ENCODE assay signal across 1 cellular context in genomic region chr9:89999176-89999533, GRCh38.
TF ChIP-seq lines count a peak whose summit lies in the region.

No MANE protein-coding gene starts in this region.

TF ChIP-seq in GM23338, 12 proteins besides CTCF, POLR2A, EP300 and RAD21 (continued from another document):
- TF ChIP-seq, protein P1, sequence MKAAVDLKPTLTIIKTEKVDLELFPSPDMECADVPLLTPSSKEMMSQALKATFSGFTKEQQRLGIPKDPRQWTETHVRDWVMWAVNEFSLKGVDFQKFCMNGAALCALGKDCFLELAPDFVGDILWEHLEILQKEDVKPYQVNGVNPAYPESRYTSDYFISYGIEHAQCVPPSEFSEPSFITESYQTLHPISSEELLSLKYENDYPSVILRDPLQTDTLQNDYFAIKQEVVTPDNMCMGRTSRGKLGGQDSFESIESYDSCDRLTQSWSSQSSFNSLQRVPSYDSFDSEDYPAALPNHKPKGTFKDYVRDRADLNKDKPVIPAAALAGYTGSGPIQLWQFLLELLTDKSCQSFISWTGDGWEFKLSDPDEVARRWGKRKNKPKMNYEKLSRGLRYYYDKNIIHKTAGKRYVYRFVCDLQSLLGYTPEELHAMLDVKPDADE (IDR thresholded peaks at IDR 0.05): no peak
- TF ChIP-seq STAT1 (IDR thresholded peaks at IDR 0.05; ENCODE audit: unreplicated experiment): no peak
- TF ChIP-seq ZNF114 (CRISPR knock-in tag; IDR thresholded peaks at IDR 0.05): no peak
- no peak for TF ChIP-seq EZH2 (IDR thresholded peaks at IDR 0.05; ENCODE audit: low read depth, unreplicated experiment)
- no peak for TF ChIP-seq CREB1 (CRISPR knock-in tag; IDR thresholded peaks at IDR 0.05; ENCODE audit: low read depth)
- TF ChIP-seq, protein P2, sequence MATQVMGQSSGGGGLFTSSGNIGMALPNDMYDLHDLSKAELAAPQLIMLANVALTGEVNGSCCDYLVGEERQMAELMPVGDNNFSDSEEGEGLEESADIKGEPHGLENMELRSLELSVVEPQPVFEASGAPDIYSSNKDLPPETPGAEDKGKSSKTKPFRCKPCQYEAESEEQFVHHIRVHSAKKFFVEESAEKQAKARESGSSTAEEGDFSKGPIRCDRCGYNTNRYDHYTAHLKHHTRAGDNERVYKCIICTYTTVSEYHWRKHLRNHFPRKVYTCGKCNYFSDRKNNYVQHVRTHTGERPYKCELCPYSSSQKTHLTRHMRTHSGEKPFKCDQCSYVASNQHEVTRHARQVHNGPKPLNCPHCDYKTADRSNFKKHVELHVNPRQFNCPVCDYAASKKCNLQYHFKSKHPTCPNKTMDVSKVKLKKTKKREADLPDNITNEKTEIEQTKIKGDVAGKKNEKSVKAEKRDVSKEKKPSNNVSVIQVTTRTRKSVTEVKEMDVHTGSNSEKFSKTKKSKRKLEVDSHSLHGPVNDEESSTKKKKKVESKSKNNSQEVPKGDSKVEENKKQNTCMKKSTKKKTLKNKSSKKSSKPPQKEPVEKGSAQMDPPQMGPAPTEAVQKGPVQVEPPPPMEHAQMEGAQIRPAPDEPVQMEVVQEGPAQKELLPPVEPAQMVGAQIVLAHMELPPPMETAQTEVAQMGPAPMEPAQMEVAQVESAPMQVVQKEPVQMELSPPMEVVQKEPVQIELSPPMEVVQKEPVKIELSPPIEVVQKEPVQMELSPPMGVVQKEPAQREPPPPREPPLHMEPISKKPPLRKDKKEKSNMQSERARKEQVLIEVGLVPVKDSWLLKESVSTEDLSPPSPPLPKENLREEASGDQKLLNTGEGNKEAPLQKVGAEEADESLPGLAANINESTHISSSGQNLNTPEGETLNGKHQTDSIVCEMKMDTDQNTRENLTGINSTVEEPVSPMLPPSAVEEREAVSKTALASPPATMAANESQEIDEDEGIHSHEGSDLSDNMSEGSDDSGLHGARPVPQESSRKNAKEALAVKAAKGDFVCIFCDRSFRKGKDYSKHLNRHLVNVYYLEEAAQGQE (IDR thresholded peaks at IDR 0.05; ENCODE audit: unreplicated experiment): no peak
TF ChIP-seq in GM23338: peak in this region for 0.
